Comparison of ENCODE assay signal across 15 cellular contexts in the genomic region with DNA sequence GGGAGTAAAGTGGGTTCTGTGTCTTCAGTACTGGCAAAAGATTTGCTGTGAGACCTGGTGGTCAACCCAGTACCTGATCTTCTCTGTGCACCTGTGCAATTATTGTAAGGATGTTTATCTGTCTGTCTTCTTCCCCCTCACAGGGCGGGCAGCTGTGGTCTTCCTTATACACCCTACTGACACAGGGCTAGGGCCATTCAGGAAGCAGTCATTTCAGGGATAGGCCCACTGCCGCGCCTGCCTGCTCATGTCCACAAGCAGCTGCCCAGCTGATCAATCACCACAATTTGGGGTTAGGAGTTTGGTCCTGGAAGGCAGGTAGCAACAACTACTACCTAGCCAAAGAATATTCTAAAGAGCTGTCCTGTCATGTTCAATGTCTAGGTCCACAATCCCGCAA. TPM values are rescaled to one million over a fixed set of nuclear protein-coding genes. Genes with fewer than 3 reads are reported as not detected.
DNase-seq lines count a peak whose midpoint lies in the region; ATAC-seq and TF ChIP-seq lines count a peak whose summit lies in the region.
"Had no signal": no experiment of that assay in that cellular context is flagged by ENCODE, and none has a peak within 500 bp of the region (broad histone marks: within the 10 kb centered on the region; RNA-seq: fewer than 3 reads in every experiment).

No MANE protein-coding gene starts in this region.

- POLR2A ChIA-PET in Panc1 (lab: Charles Lee) = no interaction called here

- no peaks in the 10 kb centered on the region for H3K27me3 ChIP-seq in Panc1 (ENCODE audit: control insufficient read depth, insufficient read depth, low read length)
- no peaks in the 10 kb centered on the region for H3K27me3 ChIP-seq in colonic mucosa
- H3K27me3 ChIP-seq in neural progenitor cell = no peaks in the 10 kb centered on the region
- H3K27me3 ChIP-seq: testis had no signal

- in situ Hi-C loops in Panc1 (cut with HindIII; ENCODE audit: low pct_unique_long_range_greater_than_20kb, low sequenced_read_pairs) = no loop called here

- no peak overlapping the region for H3K4me2 ChIP-seq in neural progenitor cell

- H3K79me2 ChIP-seq in neural progenitor cell (ENCODE audit: low read depth) = peaks cover 29% of the 10 kb centered on the region

- peaks cover 41% of the 10 kb centered on the region for H3K4me1 Mint-ChIP-seq in T-helper 2 cell treated with Interferon-gamma antibody and Interleukin-4, amounts not matched to agents 5 μg/mL and 100 μg/mL, for 36 hours (ENCODE audit: low read depth)
- peaks cover 48% of the 10 kb centered on the region for H3K4me1 Mint-ChIP-seq in neural progenitor cell

- H3K4me1 ChIP-seq in Panc1 (ENCODE audit: control insufficient read depth, insufficient read depth, low read length) (peaks cover 27% of the 10 kb centered on the region), colonic mucosa (peaks cover 8% of the 10 kb centered on the region), neural progenitor cell (peaks cover 36% of the 10 kb centered on the region)

- H3K27ac ChIP-seq in Panc1 (ENCODE audit: low read length) (0 out of 2 replicates have a peak overlapping the region, but pooled peaks have one; percentile 70), colonic mucosa (peak overlapping the region; percentile 56), neural progenitor cell (no peak overlapping the region)

- intact Hi-C loops in Panc1 (cut with micrococcal nuclease; ENCODE audit: unreplicated experiment) (no loop called here), colonic mucosa (cut with DNase I) (loop anchor here (10.0 kb wide), 1 partner anchor 115 kb away; the partner anchor contains the start of gene FER1L5)

- CTCF ChIA-PET in Panc1 (lab: Charles Lee) = no interaction called here

- peaks cover 50% of the 10 kb centered on the region for H3F3A ChIP-seq in neural progenitor cell (ENCODE audit: low read depth)

- H3K9me3 Mint-ChIP-seq in T-helper 2 cell treated with Interferon-gamma antibody and Interleukin-4, amounts not matched to agents 5 μg/mL and 100 μg/mL, for 36 hours = no peaks in the 10 kb centered on the region
- no peaks in the 10 kb centered on the region for H3K9me3 Mint-ChIP-seq in neural progenitor cell

- peak overlapping the region; percentile 83 for H3K4me3 Mint-ChIP-seq in T-helper 2 cell treated with Interferon-gamma antibody and Interleukin-4, amounts not matched to agents 5 μg/mL and 100 μg/mL, for 36 hours
- peak overlapping the region; percentile 85 for H3K4me3 Mint-ChIP-seq in neural progenitor cell

- DNase-seq in T-helper 2 cell treated with Interferon-gamma antibody and Interleukin-4, amounts not matched to agents 5 μg/mL and 100 μg/mL, for 36 hours (ENCODE audit: low spot score) = no peak
- DNase-seq in T-helper 2 cell (no peak), Panc1 (ENCODE audit: low read depth, low spot score) (no peak), colonic mucosa (peak; percentile 61), neural progenitor cell (ENCODE audit: low spot score) (no peak), NCI-H2227 treated with DMSO at 0.1 percent for 48 hours (lab: John Stamatoyannopoulos, UW) (no peak), iPS-NIHi7 (ENCODE audit: extremely low spot score) (no peak)
- DNase-seq: 8988T; aorta; Calu3; effector CD8-positive, alpha-beta T cell; NCI-H1436; NCI-H510A; testis had no signal

- H3K36me3 Mint-ChIP-seq in T-helper 2 cell treated with Interferon-gamma antibody and Interleukin-4, amounts not matched to agents 5 μg/mL and 100 μg/mL, for 36 hours (ENCODE audit: low read depth) = no peaks in the 10 kb centered on the region
- no peaks in the 10 kb centered on the region for H3K36me3 Mint-ChIP-seq in neural progenitor cell

- H3K4me3 ChIP-seq in Panc1 (ENCODE audit: low read depth in 2 of 2, low read length in 2 of 2) = no peak overlapping the region
- H3K4me3 ChIP-seq in colonic mucosa = no peak overlapping the region
- no peak overlapping the region for H3K4me3 ChIP-seq in neural progenitor cell

- TF ChIP-seq CTCF in Panc1 (IDR thresholded peaks at IDR 0.05) (no peak), colonic mucosa (IDR thresholded peaks at IDR 0.05) (no peak), neural progenitor cell (IDR thresholded peaks at IDR 0.05) (no peak)

- ATAC-seq in Panc1 (no peak), SK-N-SH treated with all-trans-retinoic acid at 6 μM for 48 hours (no peak)

- no TSS peak for BruUV-seq in Panc1 (replicated peaks; lab: Mats Ljungman, UMichigan)

- H3K9ac ChIP-seq in colonic mucosa (ENCODE audit: low read depth in 2 of 2, low read length in 2 of 2) = peak overlapping the region in 1 of 2 donors; percentile 79
- H3K9ac ChIP-seq in neural progenitor cell = no peak overlapping the region

- peaks cover 14% of the 10 kb centered on the region for H4K20me1 ChIP-seq in neural progenitor cell (ENCODE audit: low read depth)

- H3K36me3 ChIP-seq in Panc1 (ENCODE audit: control insufficient read depth, insufficient read depth, low read length) (no peaks in the 10 kb centered on the region), colonic mucosa (no peaks in the 10 kb centered on the region), neural progenitor cell (no peaks in the 10 kb centered on the region)

- H2AFZ ChIP-seq in neural progenitor cell (replicated peaks) = peak overlapping the region; percentile 9

- H3K9me3 ChIP-seq in Panc1 (ENCODE audit: control insufficient read depth, insufficient read depth, low read depth, low read length) = no peaks in the 10 kb centered on the region
- H3K9me3 ChIP-seq in colonic mucosa = no peaks in the 10 kb centered on the region
- no peaks in the 10 kb centered on the region for H3K9me3 ChIP-seq in neural progenitor cell (ENCODE audit: low read depth)
- H3K9me3 ChIP-seq: testis had no signal

- H3K27me3 Mint-ChIP-seq in T-helper 2 cell treated with Interferon-gamma antibody and Interleukin-4, amounts not matched to agents 5 μg/mL and 100 μg/mL, for 36 hours (ENCODE audit: low read depth) = no peaks in the 10 kb centered on the region
- H3K27me3 Mint-ChIP-seq in neural progenitor cell (ENCODE audit: insufficient read depth, low read depth) = peaks cover 6% of the 10 kb centered on the region

- H3K27ac Mint-ChIP-seq in T-helper 2 cell treated with Interferon-gamma antibody and Interleukin-4, amounts not matched to agents 5 μg/mL and 100 μg/mL, for 36 hours = peak overlapping the region; percentile 67
- no peak overlapping the region for H3K27ac Mint-ChIP-seq in neural progenitor cell

TF ChIP-seq in SK-N-SH treated with all-trans-retinoic acid at 6 μM for 48 hours, 23 proteins besides CTCF, POLR2A, EP300 and RAD21:
- TF ChIP-seq CREB5 (CRISPR knock-in tag; IDR thresholded peaks at IDR 0.05; ENCODE audit: low read depth) (no peak), ZNF8 (CRISPR knock-in tag; IDR thresholded peaks at IDR 0.05) (no peak), TCF4 (CRISPR knock-in tag; IDR thresholded peaks at IDR 0.05; ENCODE audit: borderline replicate concordance) (no peak), ZNF565 (CRISPR knock-in tag; conservative IDR thresholded peaks at IDR 0.05; ENCODE audit: low read depth) (no peak), GLIS3 (CRISPR knock-in tag; IDR thresholded peaks at IDR 0.05) (no peak), ARNTL (CRISPR knock-in tag; IDR thresholded peaks at IDR 0.05; ENCODE audit: borderline replicate concordance, low read depth) (no peak), PPARA (CRISPR knock-in tag; IDR thresholded peaks at IDR 0.05; ENCODE audit: borderline replicate concordance) (no peak), BACH2 (CRISPR knock-in tag; IDR thresholded peaks at IDR 0.05; ENCODE audit: borderline replicate concordance) (no peak)
TF ChIP-seq in SK-N-SH treated with all-trans-retinoic acid at 6 μM for 48 hours: peak in this region for 0.

RNA-seq across cellular contexts. Expression of gene CNNM4, which starts 1.2 kb away (rescaled TPM):
- 15.7 TPM for total RNA-seq in Panc1 (2021; ENCODE audit: unreplicated experiment)
- polyA plus RNA-seq in Panc1 (2012; ENCODE audit: insufficient read length) = 16.4 TPM
- 100 to 1,000 TPM in 1 of 2 donors, 10 to 100 TPM in 1; 80.4 to 190 TPM for total RNA-seq in colonic mucosa
- 15.5 and 24.4 TPM in 2 replicates for total RNA-seq in neural progenitor cell (ENCODE audit: low replicate concordance)

RNA-seq across cellular contexts. Expression of gene LMAN2L, which starts 19.7 kb away (rescaled TPM):
- 31.5 TPM for total RNA-seq in Panc1 (2021; ENCODE audit: unreplicated experiment)
- 33.2 TPM for polyA plus RNA-seq in Panc1 (2012; ENCODE audit: insufficient read length)
- 10 to 100 TPM; 13.5 to 24.7 TPM for total RNA-seq in colonic mucosa
- 25.9 and 39.8 TPM in 2 replicates for total RNA-seq in neural progenitor cell (ENCODE audit: low replicate concordance)

RNA-seq across cellular contexts. Expression of gene CNNM3, which starts 56.5 kb away (rescaled TPM):
- total RNA-seq in Panc1 (2021; ENCODE audit: unreplicated experiment) (34.0 TPM), colonic mucosa (10 to 100 TPM; 24.4 to 33.0 TPM), neural progenitor cell (ENCODE audit: low replicate concordance) (11.1 and 20.2 TPM in 2 replicates)
- polyA plus RNA-seq in Panc1 (2012; ENCODE audit: insufficient read length) = 27.5 TPM
